In genomic region chr18:57438669-57439616, GRCh38 we compare ENCODE assay signal across 9 cellular contexts. TPM values are rescaled to one million over a fixed set of nuclear protein-coding genes. Genes with fewer than 3 reads are reported as not detected.
A peak's percentile ranks its signal among the peaks of the same experiment; 100 is the strongest.
DNase-seq lines count a peak whose midpoint lies in the region; ATAC-seq and TF ChIP-seq lines count a peak whose summit lies in the region.
"Had no signal": no experiment of that assay in that cellular context is flagged by ENCODE, and none has a peak within 500 bp of the region (broad histone marks: within the 10 kb centered on the region; RNA-seq: fewer than 3 reads in every experiment).

No MANE protein-coding gene starts in this region.

- H3K9me3 ChIP-seq in neural cell (ENCODE audit: low read length) (no peaks in the 10 kb centered on the region), tibial nerve (no peaks in the 10 kb centered on the region)

- H3K36me3 ChIP-seq in neural cell (ENCODE audit: insufficient read depth, low read length) = no peaks in the 10 kb centered on the region
- no peaks in the 10 kb centered on the region for H3K36me3 ChIP-seq in tibial nerve

- peaks cover 10% of the 10 kb centered on the region for H4K20me1 ChIP-seq in neural cell (ENCODE audit: insufficient read depth)

- H3K27ac ChIP-seq in neural cell (ENCODE audit: low read length) (peak overlapping the region; percentile 86), tibial nerve (no peak overlapping the region)

- peaks cover 0 to 75% (median 23%) of the 10 kb centered on the region in 4 donors for H3K4me1 ChIP-seq in tibial nerve

- H2AFZ ChIP-seq in neural cell (ENCODE audit: low read depth, low read length) = peak overlapping the region; percentile 65

- H3K4me3 Mint-ChIP-seq in activated CD8-positive, alpha-beta T cell treated with anti-CD3 and anti-CD28 coated beads, Interleukin-2, amount 10 ng/mL, durations not matched to agents 7 days and 5 days = peak overlapping the region; percentile 14

- H3K9ac ChIP-seq in neural cell (ENCODE audit: low read length) = peak overlapping the region; percentile 95

- H3K27me3 ChIP-seq in neural cell (ENCODE audit: insufficient read depth, low read depth, low read length) (peaks cover 76% of the 10 kb centered on the region), tibial nerve (peaks cover 0 to 94% of the 10 kb centered on the region in 2 donors)

- no peaks in the 10 kb centered on the region for H3K9me2 ChIP-seq in neural cell (ENCODE audit: insufficient read depth, low read length)

- peaks cover 11% of the 10 kb centered on the region for H3K79me2 ChIP-seq in neural cell (replicated peaks; ENCODE audit: insufficient read depth, low read length)

- peaks cover 35% of the 10 kb centered on the region for H3K4me1 Mint-ChIP-seq in activated CD8-positive, alpha-beta T cell treated with anti-CD3 and anti-CD28 coated beads, Interleukin-2, amount 10 ng/mL, durations not matched to agents 7 days and 5 days (ENCODE audit: low read depth)

- H3K36me3 Mint-ChIP-seq in activated CD8-positive, alpha-beta T cell treated with anti-CD3 and anti-CD28 coated beads, Interleukin-2, amount 10 ng/mL, durations not matched to agents 7 days and 5 days (ENCODE audit: low read depth) = peaks cover 18% of the 10 kb centered on the region

- peak; percentile 27 for DNase-seq in GM10248 (ENCODE audit: extremely low spot score)
- DNase-seq in activated CD8-positive, alpha-beta T cell treated with anti-CD3 and anti-CD28 coated beads, Interleukin-2, amount 10 ng/mL, durations not matched to agents 7 days and 5 days = no peak
- no peak for DNase-seq in tibial nerve (ENCODE audit: low spot score in 2 of 2)
- DNase-seq: MM.1S had no signal

- TF ChIP-seq CTCF in GM10248 (IDR thresholded peaks at IDR 0.05; ENCODE audit: control extremely low read depth, extremely low read depth, low read depth, missing control alignments) (peak; percentile 27), LNCAP (IDR thresholded peaks at IDR 0.05) (peak; percentile 18; the same call in 1 of the 2 replicates), neural cell (IDR thresholded peaks at IDR 0.05; ENCODE audit: poor library complexity, severe bottlenecking) (peak; percentile 83), tibial nerve (IDR thresholded peaks at IDR 0.05) (no peak)

- CTCF ChIA-PET in GM10248 (lab: Yijun Ruan, JAX) = interaction anchor here (1.1 to 1.7 kb wide), 5 partner anchors 8 to 569 kb away, joined by 3 to 5 read pairs (median 3); no protein-coding TSS in a partner anchor
- CTCF ChIA-PET in activated CD8-positive, alpha-beta T cell treated with anti-CD3 and anti-CD28 coated beads, Interleukin-2, amount 10 ng/mL, durations not matched to agents 7 days and 5 days (lab: Charles Lee) = interaction anchor here (1.5 kb wide), 2 partner anchors 570 kb away, joined by 3 to 5 read pairs; no protein-coding TSS in a partner anchor

- peaks cover 3% of the 10 kb centered on the region for H3K9me3 Mint-ChIP-seq in activated CD8-positive, alpha-beta T cell treated with anti-CD3 and anti-CD28 coated beads, Interleukin-2, amount 10 ng/mL, durations not matched to agents 7 days and 5 days (ENCODE audit: insufficient read depth)

- no peak overlapping the region for H3K27ac Mint-ChIP-seq in activated CD8-positive, alpha-beta T cell treated with anti-CD3 and anti-CD28 coated beads, Interleukin-2, amount 10 ng/mL, durations not matched to agents 7 days and 5 days

- 2 to 4% methylated on average over 34 of the region's 34 CpGs for WGBS in tibial nerve, 2 donors

- POLR2A ChIA-PET in GM10248 (lab: Yijun Ruan, JAX) = no interaction called here
- POLR2A ChIA-PET in activated CD8-positive, alpha-beta T cell treated with anti-CD3 and anti-CD28 coated beads, Interleukin-2, amount 10 ng/mL, durations not matched to agents 7 days and 5 days (lab: Charles Lee) = no interaction called here

- H3F3A ChIP-seq in neural cell (ENCODE audit: insufficient read depth, low read length, poor library complexity, severe bottlenecking) = peaks cover 4% of the 10 kb centered on the region

- peaks cover 83% of the 10 kb centered on the region for H3K27me3 Mint-ChIP-seq in activated CD8-positive, alpha-beta T cell treated with anti-CD3 and anti-CD28 coated beads, Interleukin-2, amount 10 ng/mL, durations not matched to agents 7 days and 5 days (ENCODE audit: low read depth)

- H3K4me2 ChIP-seq in neural cell (ENCODE audit: low read length) = peak overlapping the region; percentile 54

- H3K4me3 ChIP-seq in neural cell (ENCODE audit: low read length) (peak overlapping the region; percentile 81), tibial nerve (no peak overlapping the region)

- no peak for TF ChIP-seq EP300 in neural cell (conservative IDR thresholded peaks at IDR 0.05; ENCODE audit: poor library complexity, severe bottlenecking)
- TF ChIP-seq EP300 in tibial nerve (IDR thresholded peaks at IDR 0.05) = no peak

- TF ChIP-seq POLR2A in tibial nerve (IDR thresholded peaks at IDR 0.05) = no peak

- peak; percentile 80 for TF ChIP-seq RAD21 in neural cell (conservative IDR thresholded peaks at IDR 0.05)

- ATAC-seq in activated CD8-positive, alpha-beta T cell treated with anti-CD3 and anti-CD28 coated beads, Interleukin-2, amount 10 ng/mL, durations not matched to agents 7 days and 5 days = no peak
- ATAC-seq in HG03432 (IDR thresholded peaks at IDR 0.05; ENCODE audit: unreplicated experiment) (no peak), HG03175 (IDR thresholded peaks at IDR 0.05; ENCODE audit: unreplicated experiment) (no peak), HG03457 (IDR thresholded peaks at IDR 0.05; ENCODE audit: unreplicated experiment) (no peak)

TF ChIP-seq in neural cell, 6 proteins besides CTCF, POLR2A, EP300 and RAD21:
- TF ChIP-seq MXI1 (conservative IDR thresholded peaks at IDR 0.05; ENCODE audit: poor library complexity, severe bottlenecking) (peak; percentile 92), REST (IDR thresholded peaks at IDR 0.05; ENCODE audit: borderline replicate concordance) (no peak), SMC3 (conservative IDR thresholded peaks at IDR 0.05; ENCODE audit: poor library complexity) (peak; percentile 78)

RNA-seq across cellular contexts. Expression of gene ONECUT2, which starts 3.8 kb away (rescaled TPM):
- total RNA-seq in activated CD8-positive, alpha-beta T cell treated with anti-CD3 and anti-CD28 coated beads, Interleukin-2, amount 10 ng/mL, durations not matched to agents 7 days and 5 days = not detected
- 3.9 and 4.3 TPM in 2 replicates for polyA plus RNA-seq in neural cell
- polyA minus RNA-seq in neural cell = 20.2 and 27.1 TPM in 2 replicates
- under 1 TPM in 1 of 4 donors, not detected in 3; under 0.01 TPM for total RNA-seq in tibial nerve

Comparison
In these comparisons a context has a peak if more than half of its experiments do, and no peak if none do; other contexts are left out.
1. CTCF ChIP-seq: peak in GM10248 (single experiment), LNCAP (single experiment) and neural cell (single experiment); none in tibial nerve (0 of 5).